ENCODE assay signal across 26 cellular contexts in the genomic region with DNA sequence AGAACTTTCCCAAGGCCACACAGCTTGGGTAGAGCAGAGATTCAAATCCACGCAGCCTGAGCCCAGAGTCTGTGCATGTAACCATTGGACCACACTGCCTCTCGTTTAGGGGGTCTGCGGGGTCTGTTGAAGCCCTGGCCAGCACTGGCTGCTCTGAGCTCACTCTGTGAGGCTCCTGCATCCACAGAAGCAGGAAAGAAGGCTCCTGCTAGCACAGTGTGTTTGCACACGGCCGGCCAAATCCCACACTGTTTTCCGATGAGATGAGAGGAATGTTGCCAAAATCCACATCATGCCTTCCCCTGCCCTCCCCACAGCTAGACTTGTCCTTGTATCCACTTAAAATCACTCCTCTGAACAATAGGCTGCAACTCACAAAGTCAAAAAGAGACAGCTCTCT. TPM values are rescaled to one million over a fixed set of nuclear protein-coding genes. Genes with fewer than 3 reads are reported as not detected.
DNase-seq lines count a peak whose midpoint lies in the region; ATAC-seq and TF ChIP-seq lines count a peak whose summit lies in the region.
"Had no signal": no experiment of that assay in that cellular context is flagged by ENCODE, and none has a peak within 500 bp of the region (broad histone marks: within the 10 kb centered on the region; RNA-seq: fewer than 3 reads in every experiment).

No MANE protein-coding gene starts in this region.

- no peak overlapping the region for H3K4me3 Mint-ChIP-seq in activated T-helper 1 cell treated with anti-CD3 and anti-CD28 coated beads, Interleukin-12 subunit alpha, Interleukin-12 subunit beta, Interleukin-2, Interleukin-4 antibody, amounts not matched to agents 30 ng/mL and 10 ng/mL and 1 ng/mL, durations not matched to agents 14 hours and 24 hours and 36 hours
- H3K4me3 Mint-ChIP-seq: activated CD8-positive, alpha-beta T cell treated with anti-CD3 and anti-CD28 coated beads, Interleukin-2, amount 10 ng/mL, durations not matched to agents 7 days and 5 days; B cell; mesothelial cell of epicardium; type B pancreatic cell had no signal

- no peak overlapping the region for H3K27ac Mint-ChIP-seq in activated T-helper 1 cell treated with anti-CD3 and anti-CD28 coated beads, Interleukin-12 subunit alpha, Interleukin-12 subunit beta, Interleukin-2, Interleukin-4 antibody, amounts not matched to agents 30 ng/mL and 10 ng/mL and 1 ng/mL, durations not matched to agents 14 hours and 24 hours and 36 hours
- H3K27ac Mint-ChIP-seq: activated CD8-positive, alpha-beta T cell treated with anti-CD3 and anti-CD28 coated beads, Interleukin-2, amount 10 ng/mL, durations not matched to agents 7 days and 5 days; B cell; mesothelial cell of epicardium; type B pancreatic cell had no signal

- ATAC-seq in mucosa of descending colon (no peak), HG03571 (IDR thresholded peaks at IDR 0.05; ENCODE audit: unreplicated experiment) (no peak)
- ATAC-seq: A549; activated CD8-positive, alpha-beta T cell treated with anti-CD3 and anti-CD28 coated beads, Interleukin-2, amount 10 ng/mL, durations not matched to agents 7 days and 5 days; Panc1 had no signal

- no peak for TF ChIP-seq CTCF in right atrium auricular region (IDR thresholded peaks at IDR 0.05)
- no peak for TF ChIP-seq CTCF in fibroblast of mammary gland (conservative IDR thresholded peaks at IDR 0.05; ENCODE audit: control insufficient read depth, insufficient read depth, low read depth, low read length)
- no peak for TF ChIP-seq CTCF in mucosa of descending colon (IDR thresholded peaks at IDR 0.05)

- no peak overlapping the region for H3K27ac ChIP-seq in right atrium auricular region
- H3K27ac ChIP-seq: A549, cardiac muscle cell, heart right ventricle, KMS-11 had no signal

- peaks cover 3% of the 10 kb centered on the region for H3K27me3 Mint-ChIP-seq in activated T-helper 1 cell treated with anti-CD3 and anti-CD28 coated beads, Interleukin-12 subunit alpha, Interleukin-12 subunit beta, Interleukin-2, Interleukin-4 antibody, amounts not matched to agents 30 ng/mL and 10 ng/mL and 1 ng/mL, durations not matched to agents 14 hours and 24 hours and 36 hours (ENCODE audit: insufficient read depth)

- H3K36me3 Mint-ChIP-seq in activated T-helper 1 cell treated with anti-CD3 and anti-CD28 coated beads, Interleukin-12 subunit alpha, Interleukin-12 subunit beta, Interleukin-2, Interleukin-4 antibody, amounts not matched to agents 30 ng/mL and 10 ng/mL and 1 ng/mL, durations not matched to agents 14 hours and 24 hours and 36 hours (ENCODE audit: low read depth) = no peaks in the 10 kb centered on the region
- H3K36me3 Mint-ChIP-seq: mesothelial cell of epicardium, type B pancreatic cell had no signal

- H3K4me1 Mint-ChIP-seq in activated T-helper 1 cell treated with anti-CD3 and anti-CD28 coated beads, Interleukin-12 subunit alpha, Interleukin-12 subunit beta, Interleukin-2, Interleukin-4 antibody, amounts not matched to agents 30 ng/mL and 10 ng/mL and 1 ng/mL, durations not matched to agents 14 hours and 24 hours and 36 hours (ENCODE audit: low read depth) = no peaks in the 10 kb centered on the region
- H3K4me1 Mint-ChIP-seq: B cell, mesothelial cell of epicardium had no signal

- H3K9me3 ChIP-seq in right atrium auricular region = no peaks in the 10 kb centered on the region
- H3K9me3 ChIP-seq in mucosa of descending colon = no peaks in the 10 kb centered on the region
- H3K9me3 ChIP-seq: A549, heart right ventricle had no signal

- no peaks in the 10 kb centered on the region for H3K9me3 Mint-ChIP-seq in activated T-helper 1 cell treated with anti-CD3 and anti-CD28 coated beads, Interleukin-12 subunit alpha, Interleukin-12 subunit beta, Interleukin-2, Interleukin-4 antibody, amounts not matched to agents 30 ng/mL and 10 ng/mL and 1 ng/mL, durations not matched to agents 14 hours and 24 hours and 36 hours
- H3K9me3 Mint-ChIP-seq: mesothelial cell of epicardium, type B pancreatic cell had no signal

- DNase-seq in cardiac septum (ENCODE audit: low spot score) (peak; percentile 38), right atrium auricular region (ENCODE audit: low spot score) (no peak), fibroblast of mammary gland (ENCODE audit: low read depth) (peak; percentile 7), mucosa of descending colon (peak in 2 of 3 donors; percentile 6 to 37), glomerular visceral epithelial cell (ENCODE audit: extremely low spot score) (no peak), mesenteric fat pad (ENCODE audit: low spot score) (no peak)
- no peak for DNase-seq in activated T-helper 1 cell treated with anti-CD3 and anti-CD28 coated beads, Interleukin-12 subunit alpha, Interleukin-12 subunit beta, Interleukin-2, Interleukin-4 antibody, amounts not matched to agents 30 ng/mL and 10 ng/mL and 1 ng/mL, durations not matched to agents 14 hours and 24 hours and 36 hours (ENCODE audit: low spot score)
- DNase-seq: activated CD4-positive, CD25-positive, alpha-beta regulatory T cell treated with anti-CD3 and anti-CD28 coated beads, Interleukin-2, amount 50 U/mL, for 72 hours; activated CD8-positive, alpha-beta T cell treated with anti-CD3 and anti-CD28 coated beads, Interleukin-2, amount 10 ng/mL, durations not matched to agents 7 days and 5 days; activated naive CD4-positive, alpha-beta T cell treated with Interleukin-2 at 50 U/mL for 16 hours; amniotic stem cell; GOT3; heart right ventricle; NCI-H1694; NCI-H510A treated with DMSO at 0.1 percent for 48 hours; T-helper 1 cell had no signal

- intact Hi-C loops in cardiac septum (cut with DNase I) = no loop called here
- intact Hi-C loops in mucosa of descending colon (cut with DNase I, micrococcal nuclease) = no loop called here
- intact Hi-C loops in activated T-helper 1 cell treated with anti-CD3 and anti-CD28 coated beads, Interleukin-12 subunit alpha, Interleukin-12 subunit beta, Interleukin-2, Interleukin-4 antibody, amounts not matched to agents 30 ng/mL and 10 ng/mL and 1 ng/mL, durations not matched to agents 14 hours and 24 hours and 36 hours (cut with micrococcal nuclease) = no loop called here

- H3K4me3 ChIP-seq in right atrium auricular region (no peak overlapping the region), fibroblast of mammary gland (ENCODE audit: control insufficient read depth, low read depth, low read length) (no peak overlapping the region), mucosa of descending colon (no peak overlapping the region)
- H3K4me3 ChIP-seq: A549, cardiac muscle cell, dorsolateral prefrontal cortex, heart right ventricle had no signal

- H3K4me1 ChIP-seq in right atrium auricular region (no peaks in the 10 kb centered on the region), mucosa of descending colon (ENCODE audit: low read depth) (no peaks in the 10 kb centered on the region)
- H3K4me1 ChIP-seq: A549 had no signal

- H3K36me3 ChIP-seq in right atrium auricular region (no peaks in the 10 kb centered on the region), mucosa of descending colon (ENCODE audit: low read depth) (no peaks in the 10 kb centered on the region)
- H3K36me3 ChIP-seq: cardiac muscle cell, heart right ventricle had no signal

- H3K27me3 ChIP-seq in right atrium auricular region = no peaks in the 10 kb centered on the region
- H3K27me3 ChIP-seq: cardiac muscle cell, dorsolateral prefrontal cortex had no signal

RNA-seq across cellular contexts. Expression of a gene that starts 10.6 kb away (rescaled TPM):
- total RNA-seq in cardiac septum (not detected), right atrium auricular region (not detected), mucosa of descending colon (not detected), mesenteric fat pad (0.29 TPM)
- total RNA-seq in activated T-helper 1 cell treated with anti-CD3 and anti-CD28 coated beads, Interleukin-12 subunit alpha, Interleukin-12 subunit beta, Interleukin-2, Interleukin-4 antibody, amounts not matched to agents 30 ng/mL and 10 ng/mL and 1 ng/mL, durations not matched to agents 14 hours and 24 hours and 36 hours = not detected in 2 replicates
- total RNA-seq: activated CD8-positive, alpha-beta T cell treated with anti-CD3 and anti-CD28 coated beads, Interleukin-2, amount 10 ng/mL, durations not matched to agents 7 days and 5 days; B cell; cardiac muscle cell; dorsolateral prefrontal cortex; heart right ventricle; mesothelial cell of epicardium; SK-MEL-5 had no signal

RNA-seq across cellular contexts. Expression of a gene that starts 24.6 kb away (rescaled TPM):
- total RNA-seq in cardiac septum (not detected), right atrium auricular region (not detected), mucosa of descending colon (under 1 TPM in 1 of 3 donors, not detected in 2; 0.20 TPM), mesenteric fat pad (not detected)
- total RNA-seq in activated T-helper 1 cell treated with anti-CD3 and anti-CD28 coated beads, Interleukin-12 subunit alpha, Interleukin-12 subunit beta, Interleukin-2, Interleukin-4 antibody, amounts not matched to agents 30 ng/mL and 10 ng/mL and 1 ng/mL, durations not matched to agents 14 hours and 24 hours and 36 hours = not detected in 2 replicates
- total RNA-seq: activated CD8-positive, alpha-beta T cell treated with anti-CD3 and anti-CD28 coated beads, Interleukin-2, amount 10 ng/mL, durations not matched to agents 7 days and 5 days; B cell; cardiac muscle cell; heart right ventricle; SK-MEL-5 had no signal

Comparison
In these comparisons a context has a peak if more than half of its experiments do, and no peak if none do; other contexts are left out.
1. DNase-seq: peak in cardiac septum (single experiment), fibroblast of mammary gland (single experiment) and mucosa of descending colon (2 of 3); none in right atrium auricular region (single experiment), activated T-helper 1 cell treated with anti-CD3 and anti-CD28 coated beads, Interleukin-12 subunit alpha, Interleukin-12 subunit beta, Interleukin-2, Interleukin-4 antibody, amounts not matched to agents 30 ng/mL and 10 ng/mL and 1 ng/mL, durations not matched to agents 14 hours and 24 hours and 36 hours (single experiment), glomerular visceral epithelial cell (single experiment) and mesenteric fat pad (single experiment).